Comparison of ENCODE assay signal across 13 cellular contexts in genomic region chr4:67437974-67438713, GRCh38.
DNase-seq lines count a peak whose midpoint lies in the region; ATAC-seq and TF ChIP-seq lines count a peak whose summit lies in the region.
"Had no signal": no experiment of that assay in that cellular context is flagged by ENCODE, and none has a peak within 500 bp of the region (broad histone marks: within the 10 kb centered on the region; RNA-seq: fewer than 3 reads in every experiment).

No MANE protein-coding gene starts in this region.

- DNase-seq in AG04450 (ENCODE audit: low read depth, low spot score): peak; percentile 33
- DNase-seq in HL-60 (ENCODE audit: low read depth in 1 of 2, low spot score in 1 of 2): peak; percentile 27
- no peak for DNase-seq in chondrocyte (ENCODE audit: low spot score)
- peak; percentile 22 for DNase-seq in inferior parietal cortex (ENCODE audit: extremely low spot score)
- no peak for DNase-seq in COLO668 (lab: John Stamatoyannopoulos, UW; ENCODE audit: unreplicated experiment)
- no peak for DNase-seq in NCI-H345 treated with DMSO at 0.1 percent for 48 hours (lab: John Stamatoyannopoulos, UW; ENCODE audit: unreplicated experiment)
- no peak for DNase-seq in SW480 (ENCODE audit: low spot score)
- DNase-seq: CD4-positive, alpha-beta memory T cell; cortex of kidney; left lung; NCI-H1417; SJCRH30 had no signal

- H3K27me3 ChIP-seq in AG04450 (ENCODE audit: control insufficient read depth, insufficient read depth, low read length) (no peaks in the 10 kb centered on the region), HL-60 (ENCODE audit: insufficient read depth, poor library complexity, severe bottlenecking) (no peaks in the 10 kb centered on the region)
- H3K27me3 ChIP-seq: left lung, SJCRH30 had no signal

- H3K4me3 ChIP-seq in AG04450 (ENCODE audit: low read depth, low read length) (no peak overlapping the region), HL-60 (replicated peaks; ENCODE audit: insufficient read depth, low read length) (no peak overlapping the region)
- H3K4me3 ChIP-seq: left lung, SJCRH30 had no signal

- H3K4me1 Mint-ChIP-seq in chondrocyte (ENCODE audit: low read depth): peaks cover 7% of the 10 kb centered on the region

- no peaks in the 10 kb centered on the region for H3K27me3 Mint-ChIP-seq in chondrocyte (ENCODE audit: low read depth)
- H3K27me3 Mint-ChIP-seq: CD4-positive, alpha-beta memory T cell had no signal

- no peaks in the 10 kb centered on the region for H3K9me3 Mint-ChIP-seq in chondrocyte (ENCODE audit: low read depth)

- no peak overlapping the region for H3K4me3 Mint-ChIP-seq in chondrocyte (ENCODE audit: unreplicated experiment)
- H3K4me3 Mint-ChIP-seq: CD4-positive, alpha-beta memory T cell had no signal

- CTCF ChIA-PET in AG04450 (lab: Charles Lee): no interaction called here

- H3K27ac Mint-ChIP-seq in chondrocyte (ENCODE audit: unreplicated experiment): peak overlapping the region; percentile 50

- POLR2A ChIA-PET in AG04450 (lab: Yijun Ruan, JAX): no interaction called here

- H3K9me3 ChIP-seq in AG04450 (ENCODE audit: control insufficient read depth, insufficient read depth, low read length): no peaks in the 10 kb centered on the region
- H3K9me3 ChIP-seq: left lung, SJCRH30 had no signal

- ATAC-seq in HG02759 (IDR thresholded peaks at IDR 0.05; ENCODE audit: unreplicated experiment): no peak
- ATAC-seq: left lung had no signal

- no peak for TF ChIP-seq CTCF in AG04450 (IDR thresholded peaks at IDR 0.05; ENCODE audit: low read depth, low read length)
- TF ChIP-seq CTCF in HL-60 (IDR thresholded peaks at IDR 0.05; ENCODE audit: insufficient read depth, low read length): no peak
- no peak for TF ChIP-seq CTCF in chondrocyte (IDR thresholded peaks at IDR 0.05)

- no peak overlapping the region for H3K27ac ChIP-seq in AG04450 (ENCODE audit: low read depth, low read length)
- no peak overlapping the region for H3K27ac ChIP-seq in HL-60 (replicated peaks)
- H3K27ac ChIP-seq: left lung, SJCRH30 had no signal

- peaks cover 10% of the 10 kb centered on the region for H3K36me3 Mint-ChIP-seq in chondrocyte (ENCODE audit: low read depth)

Comparison
In these comparisons a context has a peak if more than half of its experiments do, and no peak if none do; other contexts are left out.
1. DNase-seq: peak in AG04450 (single experiment), HL-60 (2 of 2) and inferior parietal cortex (single experiment); none in chondrocyte (single experiment), COLO668 (single experiment), NCI-H345 treated with DMSO at 0.1 percent for 48 hours (single experiment) and SW480 (single experiment).